8 cellular contexts compared by ENCODE assay signal in genomic region chr10:23439920-23440875, GRCh38. TPM values are rescaled to one million over a fixed set of nuclear protein-coding genes. Genes with fewer than 3 reads are reported as not detected.
DNase-seq lines count a peak whose midpoint lies in the region; ATAC-seq, FAIRE-seq and TF ChIP-seq lines count a peak whose summit lies in the region.

No MANE protein-coding gene starts in this region.

- peak overlapping the region; percentile 93 for H3K4me3 Mint-ChIP-seq in CD8-positive, alpha-beta T cell
- H3K4me3 Mint-ChIP-seq in stimulated activated memory B cell treated with anti-CD40 and anti-IgM and Interleukin-4, amounts not matched to agents 10 μg/mL and 1 μg/mL and 100 μg/mL, for 72 hours = peak overlapping the region; percentile 95

- FAIRE-seq in HTR-8/SVneo (lab: Jason Lieb, UNC) = peak; percentile 46

- H3K27me3 Mint-ChIP-seq in CD8-positive, alpha-beta T cell (ENCODE audit: low read depth) = no peaks in the 10 kb centered on the region
- H3K27me3 Mint-ChIP-seq in stimulated activated memory B cell treated with anti-CD40 and anti-IgM and Interleukin-4, amounts not matched to agents 10 μg/mL and 1 μg/mL and 100 μg/mL, for 72 hours = no peaks in the 10 kb centered on the region

- H2BK15ac ChIP-seq in mesendoderm (replicated peaks; ENCODE audit: low read depth) = no peak overlapping the region

- H2BK5ac ChIP-seq in mesendoderm (ENCODE audit: low read length) = no peak overlapping the region

- peaks cover 43% of the 10 kb centered on the region for H3K4me1 Mint-ChIP-seq in CD8-positive, alpha-beta T cell (ENCODE audit: low read depth)
- peaks cover 44% of the 10 kb centered on the region for H3K4me1 Mint-ChIP-seq in stimulated activated memory B cell treated with anti-CD40 and anti-IgM and Interleukin-4, amounts not matched to agents 10 μg/mL and 1 μg/mL and 100 μg/mL, for 72 hours

- peak overlapping the region; percentile 91 for H3K27ac Mint-ChIP-seq in CD8-positive, alpha-beta T cell
- peak overlapping the region; percentile 84 for H3K27ac Mint-ChIP-seq in stimulated activated memory B cell treated with anti-CD40 and anti-IgM and Interleukin-4, amounts not matched to agents 10 μg/mL and 1 μg/mL and 100 μg/mL, for 72 hours

- no peaks in the 10 kb centered on the region for H3K79me1 ChIP-seq in mesendoderm (ENCODE audit: low read length)

- ATAC-seq in CD8-positive, alpha-beta T cell = no peak
- ATAC-seq in GM21390 (IDR thresholded peaks at IDR 0.05; ENCODE audit: unreplicated experiment) = peak; percentile 12
- peak; percentile 27 for ATAC-seq in stimulated activated memory B cell treated with anti-CD40 and anti-IgM and Interleukin-4, amounts not matched to agents 10 μg/mL and 1 μg/mL and 100 μg/mL, for 72 hours

- H3K79me2 ChIP-seq in mesendoderm (ENCODE audit: control insufficient read depth, insufficient read depth, low read length) = no peaks in the 10 kb centered on the region

- H2BK120ac ChIP-seq in mesendoderm (ENCODE audit: low read depth, low read length) = no peak overlapping the region

- POLR2A ChIA-PET in CD8-positive, alpha-beta T cell (lab: Charles Lee) = interaction anchor here (1.0 to 3.0 kb wide), 3 partner anchors 14 to 100 kb away, joined by 4 to 9 read pairs (median 4); no protein-coding TSS in a partner anchor

- H3K9ac ChIP-seq in mesendoderm (ENCODE audit: low read length) = peak overlapping the region; percentile 77

- H3K4me1 ChIP-seq in CD8-positive, alpha-beta T cell (ENCODE audit: insufficient read depth, low read length) = peaks cover 32% of the 10 kb centered on the region
- peaks cover 18% of the 10 kb centered on the region for H3K4me1 ChIP-seq in effector memory CD4-positive, alpha-beta T cell (ENCODE audit: control insufficient read depth, insufficient read depth, low read length, poor library complexity, severe bottlenecking)
- H3K4me1 ChIP-seq in mesendoderm (ENCODE audit: control insufficient read depth, low read depth, low read length) = peaks cover 2% of the 10 kb centered on the region

- H3K9me3 Mint-ChIP-seq in CD8-positive, alpha-beta T cell = no peaks in the 10 kb centered on the region
- no peaks in the 10 kb centered on the region for H3K9me3 Mint-ChIP-seq in stimulated activated memory B cell treated with anti-CD40 and anti-IgM and Interleukin-4, amounts not matched to agents 10 μg/mL and 1 μg/mL and 100 μg/mL, for 72 hours

- TF ChIP-seq CTCF in CD8-positive, alpha-beta T cell (IDR thresholded peaks at IDR 0.05) = no peak

- WGBS in mesendoderm (ENCODE audit: extremely low coverage, insufficient coverage, low lambda C conversion rate) = no CpG with 5 or more reads among the region's 79 CpGs

- intact Hi-C loops in CD8-positive, alpha-beta T cell (cut with DNase I, micrococcal nuclease) = loop anchor here (2.0 to 10.0 kb wide), 14 partner anchors 77 to 1915 kb away; partner anchors contain the start of genes DNAJC1 (in 2 of the 2), MSRB2 (in 2 of the 2), ARHGAP21 (in 1 of the 2) and C10orf67 (in 1 of the 2)

- CTCF ChIA-PET in CD8-positive, alpha-beta T cell (lab: Charles Lee) = interaction anchor here (0.7 to 1.5 kb wide), 2 partner anchors 11 to 100 kb away, joined by 3 read pairs; no protein-coding TSS in a partner anchor

- H3K36me3 ChIP-seq in CD8-positive, alpha-beta T cell (ENCODE audit: insufficient read depth, low read length) = no peaks in the 10 kb centered on the region
- no peaks in the 10 kb centered on the region for H3K36me3 ChIP-seq in effector memory CD4-positive, alpha-beta T cell (ENCODE audit: control insufficient read depth, insufficient read depth, low read length)
- H3K36me3 ChIP-seq in mesendoderm (ENCODE audit: control insufficient read depth, insufficient read depth, low read length) = no peaks in the 10 kb centered on the region

- H3K4ac ChIP-seq in mesendoderm (ENCODE audit: low read depth, low read length) = no peak overlapping the region

- peak in 6 of 7 experiments; percentile 15 to 63 (median 24) for DNase-seq in CD8-positive, alpha-beta T cell
- DNase-seq in HTR-8/SVneo (ENCODE audit: insufficient read length, low spot score) (no peak), mesendoderm (peak; percentile 53), NCI-H2081 (lab: John Stamatoyannopoulos, UW) (no peak)
- DNase-seq in activated CD4-positive, alpha-beta T cell treated with anti-CD3 and anti-CD28 coated beads, Interleukin-2, amount 50 U/mL, for 24 hours (ENCODE audit: low read depth in 1 of 2, low spot score in 1 of 2) = peak; percentile 14 to 21
- DNase-seq in effector memory CD4-positive, alpha-beta T cell = peak in 1 of 3 donors; percentile 7

- H3K9me3 ChIP-seq in CD8-positive, alpha-beta T cell (ENCODE audit: low read length) = no peaks in the 10 kb centered on the region
- no peaks in the 10 kb centered on the region for H3K9me3 ChIP-seq in effector memory CD4-positive, alpha-beta T cell (ENCODE audit: control insufficient read depth, low read length)

- H3K18ac ChIP-seq in mesendoderm (ENCODE audit: low read length) = peak overlapping the region; percentile 31

- H4K5ac ChIP-seq in mesendoderm (ENCODE audit: low read length) = no peak overlapping the region

- no peak overlapping the region for H2AK5ac ChIP-seq in mesendoderm (ENCODE audit: low read length)

- H3K27ac ChIP-seq in CD8-positive, alpha-beta T cell (ENCODE audit: low read depth, low read length) = peak overlapping the region; percentile 90
- peak overlapping the region; percentile 60 for H3K27ac ChIP-seq in effector memory CD4-positive, alpha-beta T cell (ENCODE audit: insufficient read depth, low read length, poor library complexity, severe bottlenecking)
- H3K27ac ChIP-seq in mesendoderm (ENCODE audit: low read depth, low read length) = no peak overlapping the region

- peak overlapping the region; percentile 15 for H3K23ac ChIP-seq in mesendoderm (ENCODE audit: low read length)

- peak overlapping the region; percentile 81 for H3K4me2 ChIP-seq in mesendoderm (ENCODE audit: low read length)

- no peaks in the 10 kb centered on the region for H3K27me3 ChIP-seq in CD8-positive, alpha-beta T cell (ENCODE audit: insufficient read depth, low read length)
- H3K27me3 ChIP-seq in effector memory CD4-positive, alpha-beta T cell (replicated peaks; ENCODE audit: control insufficient read depth, insufficient read depth, low read length, poor library complexity, severe bottlenecking) = no peaks in the 10 kb centered on the region
- H3K27me3 ChIP-seq in mesendoderm (ENCODE audit: insufficient read depth, low read length, poor library complexity) = no peaks in the 10 kb centered on the region

- peak overlapping the region; percentile 73 for H3K4me3 ChIP-seq in CD8-positive, alpha-beta T cell (ENCODE audit: low read depth, low read length)
- H3K4me3 ChIP-seq in effector memory CD4-positive, alpha-beta T cell (ENCODE audit: insufficient read depth, low read depth, low read length, poor library complexity, severe bottlenecking) = peak overlapping the region; percentile 92
- H3K4me3 ChIP-seq in mesendoderm (ENCODE audit: low read length) = peak overlapping the region; percentile 71

- peak overlapping the region; percentile 81 for H3K56ac ChIP-seq in mesendoderm (ENCODE audit: low read length)

- H4K8ac ChIP-seq in mesendoderm (ENCODE audit: low read depth, low read length) = no peak overlapping the region

- H3K36me3 Mint-ChIP-seq in CD8-positive, alpha-beta T cell = peaks cover 26% of the 10 kb centered on the region
- H3K36me3 Mint-ChIP-seq in stimulated activated memory B cell treated with anti-CD40 and anti-IgM and Interleukin-4, amounts not matched to agents 10 μg/mL and 1 μg/mL and 100 μg/mL, for 72 hours = peaks cover 23% of the 10 kb centered on the region

RNA-seq across cellular contexts. Expression of gene OTUD1, which starts 1.3 kb away (rescaled TPM):
- total RNA-seq in CD8-positive, alpha-beta T cell = 10 to 100 TPM; 78.9 to 81.3 TPM
- polyA plus RNA-seq in mesendoderm (2013, experiment 1 of 2) = 1.1 TPM
- 1.1 TPM for polyA plus RNA-seq in mesendoderm (2013, experiment 2 of 2)

Comparison
In these comparisons a context has a peak if more than half of its experiments do, and no peak if none do; other contexts are left out.
1. DNase-seq: peak in CD8-positive, alpha-beta T cell (6 of 7), activated CD4-positive, alpha-beta T cell treated with anti-CD3 and anti-CD28 coated beads, Interleukin-2, amount 50 U/mL, for 24 hours (2 of 2) and mesendoderm (single experiment); none in HTR-8/SVneo (single experiment) and NCI-H2081 (0 of 2).
2. Peak in every context shown above with its lines, with median percentiles within 50 percentile points of each other: H3K4me3 ChIP-seq.